In genomic region chr5:1246711-1247431, GRCh38 we compare ENCODE assay signal across 11 cellular contexts. TPM values are rescaled to one million over a fixed set of nuclear protein-coding genes. Genes with fewer than 3 reads are reported as not detected.
DNase-seq lines count a peak whose midpoint lies in the region; ATAC-seq, FAIRE-seq and TF ChIP-seq lines count a peak whose summit lies in the region.
"Had no signal": no experiment of that assay in that cellular context is flagged by ENCODE, and none has a peak within 500 bp of the region (broad histone marks: within the 10 kb centered on the region; RNA-seq: fewer than 3 reads in every experiment).

No MANE protein-coding gene starts in this region.

- H3K27me3 Mint-ChIP-seq in activated naive CD8-positive, alpha-beta T cell treated with anti-CD3 and anti-CD28 coated beads for 36 hours: peaks cover 14% of the 10 kb centered on the region
- no peaks in the 10 kb centered on the region for H3K27me3 Mint-ChIP-seq in osteocyte (ENCODE audit: unreplicated experiment)

- H3K4me1 Mint-ChIP-seq in activated naive CD8-positive, alpha-beta T cell treated with anti-CD3 and anti-CD28 coated beads for 36 hours: no peaks in the 10 kb centered on the region
- no peaks in the 10 kb centered on the region for H3K4me1 Mint-ChIP-seq in osteocyte (ENCODE audit: unreplicated experiment)

- H2BK120ac ChIP-seq in IMR-90 (ENCODE audit: low read depth, low read length): no peak overlapping the region

- no peak for TF ChIP-seq POLR2A in IMR-90 (IDR thresholded peaks at IDR 0.05; ENCODE audit: low read depth, low read length)

- H2AK5ac ChIP-seq in IMR-90 (ENCODE audit: low read depth, low read length): no peak overlapping the region

- H3K56ac ChIP-seq in IMR-90 (ENCODE audit: extremely low read depth, insufficient read depth, low read length): no peak overlapping the region

- H3K79me1 ChIP-seq in IMR-90 (ENCODE audit: low read depth in 1 of 2, low read length in 2 of 2): no peaks in the 10 kb centered on the region

- H3K9me3 Mint-ChIP-seq in activated naive CD8-positive, alpha-beta T cell treated with anti-CD3 and anti-CD28 coated beads for 36 hours: no peaks in the 10 kb centered on the region
- no peaks in the 10 kb centered on the region for H3K9me3 Mint-ChIP-seq in osteocyte (ENCODE audit: unreplicated experiment)

- H3K18ac ChIP-seq in IMR-90 (ENCODE audit: low read depth, low read length): no peak overlapping the region

- H4K5ac ChIP-seq in IMR-90 (ENCODE audit: low read depth, low read length): no peak overlapping the region

- FAIRE-seq in GM19239 (lab: Jason Lieb, UNC): no peak

- no peak for TF ChIP-seq RAD21 in IMR-90 (IDR thresholded peaks at IDR 0.05; ENCODE audit: low read length)

- peaks cover 3% of the 10 kb centered on the region; the same call in 1 of the 2 replicates for H3K27me3 ChIP-seq in IMR-90 (ENCODE audit: control insufficient read depth, insufficient read depth, low read length)
- peaks cover 14 to 79% of the 10 kb centered on the region in 2 donors for H3K27me3 ChIP-seq in left lung
- H3K27me3 ChIP-seq: ascending aorta had no signal

- H3K36me3 Mint-ChIP-seq in activated naive CD8-positive, alpha-beta T cell treated with anti-CD3 and anti-CD28 coated beads for 36 hours: no peaks in the 10 kb centered on the region
- H3K36me3 Mint-ChIP-seq in osteocyte (ENCODE audit: unreplicated experiment): no peaks in the 10 kb centered on the region

- H3K9me3 ChIP-seq in IMR-90 (ENCODE audit: control insufficient read depth, insufficient read depth, low read length) (no peaks in the 10 kb centered on the region), left lung (no peaks in the 10 kb centered on the region)
- H3K9me3 ChIP-seq: ascending aorta had no signal

- H3K27ac ChIP-seq in IMR-90 (ENCODE audit: insufficient read depth, low read length) (no peak overlapping the region), left lung (no peak overlapping the region)
- H3K27ac ChIP-seq: ascending aorta had no signal

- WGBS in IMR-90 (ENCODE audit: extremely low coverage in 2 of 2, insufficient read length in 1 of 2), 2 experiments: 9% methylated on average over 22 of the region's 43 CpGs; no CpG with 5 or more reads in 1 of the 2 experiments

- H2BK5ac ChIP-seq in IMR-90 (ENCODE audit: low read depth, low read length, poor library complexity, severe bottlenecking): no peak overlapping the region

- no peak overlapping the region for H3K9ac ChIP-seq in IMR-90 (ENCODE audit: low read depth, low read length)

- H3K4ac ChIP-seq in IMR-90 (ENCODE audit: low read depth, low read length): no peak overlapping the region

- H3K4me3 ChIP-seq in IMR-90 (ENCODE audit: insufficient read depth, low read depth, low read length): no peak overlapping the region
- no peak overlapping the region for H3K4me3 ChIP-seq in left lung
- H3K4me3 ChIP-seq: ascending aorta had no signal

- H3K23ac ChIP-seq in IMR-90 (ENCODE audit: low read depth, low read length): no peak overlapping the region

- intact Hi-C loops in IMR-90 (cut with micrococcal nuclease) (no loop called here), left lung (cut with DNase I) (no loop called here)

- no peak overlapping the region for H2AK9ac ChIP-seq in IMR-90 (replicated peaks; ENCODE audit: low read depth, low read length, poor library complexity)

- no peaks in the 10 kb centered on the region for H4K20me1 ChIP-seq in IMR-90 (ENCODE audit: insufficient read depth, low read length)

- peak; percentile 48 for DNase-seq in DMS153 treated with DMSO at 0.1 percent for 48 hours (lab: John Stamatoyannopoulos, UW; ENCODE audit: unreplicated experiment)
- DNase-seq in IMR-90: no peak
- peak; percentile 18 for DNase-seq in activated naive CD8-positive, alpha-beta T cell treated with anti-CD3 and anti-CD28 coated beads for 36 hours
- no peak for DNase-seq in left lung
- DNase-seq in midbrain (lab: John Stamatoyannopoulos, UW): no peak
- DNase-seq in GM19239 (ENCODE audit: insufficient read length, low spot score): no peak
- no peak for DNase-seq in osteocyte (ENCODE audit: extremely low spot score, unreplicated experiment)
- DNase-seq: NCI-H774 had no signal

- no peak overlapping the region for H2BK15ac ChIP-seq in IMR-90 (ENCODE audit: low read depth, low read length)

- POLR2A ChIA-PET in IMR-90 (lab: Charles Lee; ENCODE audit: unreplicated experiment): interaction anchor here (0.6 kb wide), 1 partner anchor 38 kb away, joined by 17 read pairs; no protein-coding TSS in a partner anchor

- H4K91ac ChIP-seq in IMR-90 (ENCODE audit: insufficient read depth, low read depth, low read length): no peak overlapping the region

- no peak overlapping the region for H3K14ac ChIP-seq in IMR-90 (replicated peaks; ENCODE audit: low read depth, low read length)

- ATAC-seq in IMR-90 (ENCODE audit: low read depth): peak; percentile 51; the same call in 1 of the 2 replicates
- ATAC-seq in left lung: peak; percentile 74
- no peak for ATAC-seq in GM18909 (IDR thresholded peaks at IDR 0.05; ENCODE audit: poor library complexity, unreplicated experiment)

- H3K9me1 ChIP-seq in IMR-90 (ENCODE audit: insufficient read depth, low read length): no peaks in the 10 kb centered on the region

- BruUV-seq in IMR-90 (replicated peaks; lab: Mats Ljungman, UMichigan): no TSS peak

- dilution Hi-C loops in IMR-90 (cut with HindIII; ENCODE audit: low sequenced_read_pairs, unreplicated experiment): no loop called here

- in situ Hi-C loops in IMR-90 (cut with MboI; ENCODE audit: low sequenced_read_pairs): no loop called here

- no peak overlapping the region for H3K4me2 ChIP-seq in IMR-90 (ENCODE audit: low read depth, low read length)

- no peak overlapping the region for H4K8ac ChIP-seq in IMR-90 (ENCODE audit: low read depth in 2 of 2, low read length in 2 of 2)

- H2AFZ ChIP-seq in IMR-90 (replicated peaks; ENCODE audit: low read length, poor library complexity): peak overlapping the region; percentile 5

- no peak overlapping the region for H3K27ac Mint-ChIP-seq in activated naive CD8-positive, alpha-beta T cell treated with anti-CD3 and anti-CD28 coated beads for 36 hours
- no peak overlapping the region for H3K27ac Mint-ChIP-seq in osteocyte (ENCODE audit: unreplicated experiment)
- H3K27ac Mint-ChIP-seq: nephron had no signal

- no peaks in the 10 kb centered on the region for H3K36me3 ChIP-seq in IMR-90 (ENCODE audit: control insufficient read depth, insufficient read depth, low read length)
- no peaks in the 10 kb centered on the region for H3K36me3 ChIP-seq in left lung
- H3K36me3 ChIP-seq: ascending aorta had no signal

- CTCF ChIA-PET in IMR-90 (lab: Yijun Ruan, JAX): interaction anchor here (0.6 kb wide), 1 partner anchor 72 kb away, joined by 3 read pairs; no protein-coding TSS in a partner anchor

- no peak overlapping the region for H3K4me3 Mint-ChIP-seq in activated naive CD8-positive, alpha-beta T cell treated with anti-CD3 and anti-CD28 coated beads for 36 hours
- H3K4me3 Mint-ChIP-seq in osteocyte (ENCODE audit: unreplicated experiment): no peak overlapping the region
- H3K4me3 Mint-ChIP-seq: nephron had no signal

- H3K4me1 ChIP-seq in IMR-90 (ENCODE audit: control insufficient read depth, insufficient read depth, low read length) (no peaks in the 10 kb centered on the region), left lung (no peaks in the 10 kb centered on the region)
- H3K4me1 ChIP-seq: ascending aorta had no signal

- TF ChIP-seq CTCF in IMR-90 (conservative IDR thresholded peaks at IDR 0.05; ENCODE audit: low read depth, low read length) (no peak), left lung (IDR thresholded peaks at IDR 0.05) (no peak), osteocyte (IDR thresholded peaks at IDR 0.05) (no peak)

- H2BK20ac ChIP-seq in IMR-90 (ENCODE audit: low read depth, low read length): no peak overlapping the region

TF ChIP-seq in IMR-90, 13 proteins besides CTCF, POLR2A, EP300 and RAD21:
- TF ChIP-seq RFX5 (IDR thresholded peaks at IDR 0.05; ENCODE audit: low read depth, low read length) (no peak), CHD1 (IDR thresholded peaks at IDR 0.05; ENCODE audit: low read depth, low read length) (no peak), BHLHE40 (IDR thresholded peaks at IDR 0.05; ENCODE audit: low read depth, low read length) (no peak), ELK1 (IDR thresholded peaks at IDR 0.05; ENCODE audit: borderline replicate concordance, low read depth, low read length) (no peak), MXI1 (IDR thresholded peaks at IDR 0.05; ENCODE audit: borderline replicate concordance, low read depth, low read length) (no peak), MAFK (IDR thresholded peaks at IDR 0.05; ENCODE audit: low read depth, low read length) (no peak), RCOR1 (IDR thresholded peaks at IDR 0.05; ENCODE audit: insufficient replicate concordance, low read length) (no peak)
TF ChIP-seq in IMR-90: peak in this region for 0.

RNA-seq across cellular contexts. Expression of gene SLC6A18, which starts 21.7 kb away (rescaled TPM):
- not detected in 2 replicates for total RNA-seq in IMR-90 (2012; rRNA removed)
- not detected in 2 replicates for polyA plus RNA-seq in IMR-90 (2012; rRNA removed)
- polyA plus RNA-seq in IMR-90 (2012; cell fraction: cytosol; rRNA removed): not detected in 2 replicates
- polyA plus RNA-seq in IMR-90 (2012; cell fraction: nucleus; rRNA removed; ENCODE audit: low replicate concordance): not detected in 2 replicates
- not detected for total RNA-seq in activated naive CD8-positive, alpha-beta T cell treated with anti-CD3 and anti-CD28 coated beads for 36 hours
- not detected for total RNA-seq in left lung
- total RNA-seq in osteocyte: not detected in 2 replicates
- total RNA-seq: ascending aorta had no signal

RNA-seq across cellular contexts. Expression of gene SLC6A19, which starts 45.5 kb away (rescaled TPM):
- total RNA-seq in IMR-90 (2012; rRNA removed) (not detected in 2 replicates), left lung (not detected), osteocyte (not detected in 2 replicates)
- not detected in 2 replicates for polyA plus RNA-seq in IMR-90 (2012; rRNA removed)
- not detected in 2 replicates for polyA plus RNA-seq in IMR-90 (2012; cell fraction: cytosol; rRNA removed)
- polyA plus RNA-seq in IMR-90 (2012; cell fraction: nucleus; rRNA removed; ENCODE audit: low replicate concordance): 0.01 TPM in 1 of 2 replicates, not detected in the other
- not detected for total RNA-seq in activated naive CD8-positive, alpha-beta T cell treated with anti-CD3 and anti-CD28 coated beads for 36 hours
- total RNA-seq: ascending aorta had no signal

RNA-seq across cellular contexts. Expression of gene TERT, which starts 48.0 kb away (rescaled TPM):
- total RNA-seq in IMR-90 (2012; rRNA removed) (not detected in 2 replicates), left lung (under 1 TPM; 0.09 to 0.13 TPM), osteocyte (not detected in 2 replicates)
- polyA plus RNA-seq in IMR-90 (2012; rRNA removed): not detected in 2 replicates
- polyA plus RNA-seq in IMR-90 (2012; cell fraction: cytosol; rRNA removed): not detected in 2 replicates
- polyA plus RNA-seq in IMR-90 (2012; cell fraction: nucleus; rRNA removed; ENCODE audit: low replicate concordance): 0.02 TPM in 1 of 2 replicates, not detected in the other
- total RNA-seq in activated naive CD8-positive, alpha-beta T cell treated with anti-CD3 and anti-CD28 coated beads for 36 hours: 1 to 10 TPM; 6.0 to 6.2 TPM
- total RNA-seq: ascending aorta had no signal

Comparison
In these comparisons a context has a peak if more than half of its experiments do, and no peak if none do; other contexts are left out.
1. DNase-seq: peak in DMS153 treated with DMSO at 0.1 percent for 48 hours (single experiment) and activated naive CD8-positive, alpha-beta T cell treated with anti-CD3 and anti-CD28 coated beads for 36 hours (single experiment); none in IMR-90 (single experiment), left lung (0 of 2), midbrain (single experiment), GM19239 (single experiment) and osteocyte (single experiment).